ENCODE assay signal across 17 cellular contexts in the genomic region with DNA sequence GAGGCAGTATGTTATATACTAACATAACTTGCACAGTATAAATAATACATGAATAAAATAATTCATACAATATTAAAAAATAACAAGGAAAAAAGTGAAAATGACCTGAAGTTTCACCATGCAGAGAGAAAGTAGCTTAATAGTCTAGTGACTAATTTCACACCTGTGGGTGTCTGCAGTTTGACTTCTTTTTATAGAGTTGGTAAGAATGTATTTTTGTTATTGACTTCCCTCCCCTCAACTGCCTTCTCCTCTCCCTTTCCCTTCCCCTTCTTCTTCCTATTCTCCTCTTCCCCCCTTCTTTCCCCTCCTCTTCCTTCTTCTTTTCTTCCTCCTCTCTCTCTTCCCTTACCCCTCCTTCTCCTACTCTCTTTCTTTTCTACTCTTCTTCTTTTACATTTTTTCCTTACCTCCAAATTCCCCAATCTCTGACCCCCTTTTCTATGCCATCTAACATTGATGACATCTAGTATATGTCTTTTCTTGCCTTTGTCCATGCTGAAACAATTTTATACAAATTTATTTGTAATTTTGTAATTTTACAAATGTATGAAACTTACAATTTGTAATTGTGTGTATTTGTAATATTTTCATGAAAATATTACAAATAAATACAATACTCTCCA. TPM values are rescaled to one million over a fixed set of nuclear protein-coding genes. Genes with fewer than 3 reads are reported as not detected.
"Had no signal": no experiment of that assay in that cellular context is flagged by ENCODE, and none has a peak within 500 bp of the region (broad histone marks: within the 10 kb centered on the region; RNA-seq: fewer than 3 reads in every experiment).

No MANE protein-coding gene starts in this region.

- ATAC-seq: heart right ventricle; naive thymus-derived CD4-positive, alpha-beta T cell had no signal

- DNase-seq: activated CD4-positive, alpha-beta T cell treated with anti-CD3 and anti-CD28 coated beads, Interleukin-2, amount 50 U/mL, for 4 hours; activated CD4-positive, CD25-positive, alpha-beta regulatory T cell treated with anti-CD3 and anti-CD28 coated beads, Interleukin-2, amount 50 U/mL, for 72 hours; activated naive CD4-positive, alpha-beta T cell treated with anti-CD3 and anti-CD28 coated beads for 36 hours; activated T-cell treated with anti-CD3 and anti-CD28 coated beads, Interleukin-2, amount 50 U/mL, for 1 hour; cerebellar nuclear complex; effector CD4-positive, alpha-beta T cell; esophagus squamous epithelium; heart right ventricle; mesenchymal stem cell; naive thymus-derived CD4-positive, alpha-beta T cell; stimulated activated CD4-positive, alpha-beta T cell treated with anti-CD3 and anti-CD28 coated beads, Interleukin-2, amount 100 ng/mL, for 24 hours; stimulated activated naive CD4-positive, alpha-beta T cell treated with Interleukin-2 at 50 U/mL for 16 hours; transverse colon; uterus had no signal

- H3K9me3 ChIP-seq: esophagus squamous epithelium, prostate gland, right atrium auricular region, uterus had no signal

- H3K4me3 Mint-ChIP-seq: activated naive CD4-positive, alpha-beta T cell treated with anti-CD3 and anti-CD28 coated beads for 36 hours; naive thymus-derived CD4-positive, alpha-beta T cell had no signal

RNA-seq across cellular contexts. Expression of a gene that starts 3.1 kb away (rescaled TPM):
- total RNA-seq: osteocyte had no signal
